20 cellular contexts compared by ENCODE assay signal in genomic region chr2:77604953-77605947, GRCh38.
DNase-seq lines count a peak whose midpoint lies in the region; ATAC-seq and TF ChIP-seq lines count a peak whose summit lies in the region.
"Had no signal": no experiment of that assay in that cellular context is flagged by ENCODE, and none has a peak within 500 bp of the region (broad histone marks: within the 10 kb centered on the region; RNA-seq: fewer than 3 reads in every experiment).

No MANE protein-coding gene starts in this region.

- TF ChIP-seq EP300 in upper lobe of left lung (IDR thresholded peaks at IDR 0.05): no peak

- H3K4me3 ChIP-seq in endodermal cell (ENCODE audit: low read length) (no peak overlapping the region), right lobe of liver (no peak overlapping the region), upper lobe of left lung (no peak overlapping the region), adrenal gland (no peak overlapping the region)

- H3K4me1 ChIP-seq in endodermal cell (ENCODE audit: control insufficient read depth, insufficient read depth, low read length): no peaks in the 10 kb centered on the region
- no peaks in the 10 kb centered on the region for H3K4me1 ChIP-seq in right lobe of liver
- no peaks in the 10 kb centered on the region for H3K4me1 ChIP-seq in upper lobe of left lung
- no peaks in the 10 kb centered on the region for H3K4me1 ChIP-seq in adrenal gland (replicated peaks in 1 of 2)

- H3K27ac ChIP-seq in endodermal cell (ENCODE audit: low read depth, low read length): no peak overlapping the region
- H3K27ac ChIP-seq in right lobe of liver: no peak overlapping the region
- H3K27ac ChIP-seq in upper lobe of left lung: no peak overlapping the region
- no peak overlapping the region for H3K27ac ChIP-seq in adrenal gland

- H3K9me3 Mint-ChIP-seq in endodermal cell: peaks cover under 1% of the 10 kb centered on the region

- 83 to 89% methylated on average over 2 to 3 of the region's 3 CpGs for WGBS in endodermal cell (ENCODE audit: insufficient coverage in 1 of 2, insufficient read length in 1 of 2), 2 experiments
- WGBS in right lobe of liver (ENCODE audit: insufficient coverage, low coverage, low lambda C conversion rate, missing lambda C conversion rate): 24% methylated on average over 3 of the region's 3 CpGs
- 60 to 71% methylated on average over 3 of the region's 3 CpGs for WGBS in upper lobe of left lung, 2 donors
- WGBS in adrenal gland, 4 donors: 69 to 77% (median 76%) methylated on average over 3 of the region's 3 CpGs

- ATAC-seq in right lobe of liver (peak; percentile 61 to 94 (median 90)), upper lobe of left lung (ENCODE audit: low FRiP score in 2 of 2) (no peak), GM21381 (IDR thresholded peaks at IDR 0.05; ENCODE audit: unreplicated experiment) (no peak)
- ATAC-seq: CD8-positive, alpha-beta T cell; Panc1 had no signal

- peak overlapping the region; percentile 40 for H3K27ac Mint-ChIP-seq in endodermal cell
- H3K27ac Mint-ChIP-seq: CD8-positive, alpha-beta T cell; IgD-negative memory B cell had no signal

- H3K4me1 Mint-ChIP-seq in endodermal cell: peaks cover 16% of the 10 kb centered on the region
- H3K4me1 Mint-ChIP-seq: IgD-negative memory B cell had no signal

- H3K9ac ChIP-seq in endodermal cell (ENCODE audit: extremely low read depth, low read length, poor library complexity, severe bottlenecking): no peak overlapping the region

- no peaks in the 10 kb centered on the region for H3K27me3 Mint-ChIP-seq in endodermal cell (ENCODE audit: insufficient read depth)
- H3K27me3 Mint-ChIP-seq: IgD-negative memory B cell had no signal

- DNase-seq in HT1080 (ENCODE audit: low read depth): peak; percentile 7
- DNase-seq in endodermal cell: no peak
- DNase-seq in right lobe of liver: no peak
- no peak for DNase-seq in upper lobe of left lung
- DNase-seq in pons (ENCODE audit: low spot score): no peak
- DNase-seq in adrenal gland: no peak
- DNase-seq: C1 segment of cervical spinal cord; CD8-positive, alpha-beta T cell; EL; GF-D8; MV-4-11; NCI-H1105 treated with DMSO at 0.1 percent for 48 hours; NCI-H2081; NCI-H2171; NCI-H345; NCI-H524 treated with DMSO at 0.1 percent for 48 hours; NCI-H82 had no signal

- intact Hi-C loops in right lobe of liver (cut with DNase I) (no loop called here), adrenal gland (cut with DNase I) (no loop called here)

- no peaks in the 10 kb centered on the region for H3K36me3 ChIP-seq in endodermal cell (ENCODE audit: control insufficient read depth, insufficient read depth, low read length)
- no peaks in the 10 kb centered on the region for H3K36me3 ChIP-seq in right lobe of liver
- no peaks in the 10 kb centered on the region for H3K36me3 ChIP-seq in upper lobe of left lung
- no peaks in the 10 kb centered on the region for H3K36me3 ChIP-seq in adrenal gland (replicated peaks in 1 of 2)

- H3K9me3 ChIP-seq in endodermal cell (ENCODE audit: control insufficient read depth, low read length) (no peaks in the 10 kb centered on the region), right lobe of liver (no peaks in the 10 kb centered on the region), upper lobe of left lung (peaks cover 0 to 2% (median 0%) of the 10 kb centered on the region in 4 donors), adrenal gland (replicated peaks in 1 of 3) (no peaks in the 10 kb centered on the region)

- no peak for TF ChIP-seq POLR2A in right lobe of liver (IDR thresholded peaks at IDR 0.05)
- TF ChIP-seq POLR2A in upper lobe of left lung (IDR thresholded peaks at IDR 0.05): no peak
- no peak for TF ChIP-seq POLR2A in adrenal gland (IDR thresholded peaks at IDR 0.05)

- H3K4me3 Mint-ChIP-seq in endodermal cell: no peak overlapping the region
- H3K4me3 Mint-ChIP-seq: CD8-positive, alpha-beta T cell; IgD-negative memory B cell had no signal

- no peaks in the 10 kb centered on the region for H3K36me3 Mint-ChIP-seq in endodermal cell (ENCODE audit: low read depth)
- H3K36me3 Mint-ChIP-seq: CD8-positive, alpha-beta T cell; IgD-negative memory B cell had no signal

- H3K27me3 ChIP-seq in endodermal cell (ENCODE audit: control insufficient read depth, insufficient read depth, low read length, poor library complexity, severe bottlenecking) (no peaks in the 10 kb centered on the region), right lobe of liver (no peaks in the 10 kb centered on the region), upper lobe of left lung (no peaks in the 10 kb centered on the region), adrenal gland (no peaks in the 10 kb centered on the region)

- TF ChIP-seq CTCF in endodermal cell (conservative IDR thresholded peaks at IDR 0.05) (no peak), right lobe of liver (IDR thresholded peaks at IDR 0.05) (no peak), upper lobe of left lung (IDR thresholded peaks at IDR 0.05) (no peak), adrenal gland (IDR thresholded peaks at IDR 0.05) (no peak)

Comparison
In these comparisons a context has a peak if more than half of its experiments do, and no peak if none do; other contexts are left out.
1. ATAC-seq: peak in right lobe of liver (4 of 4); none in upper lobe of left lung (0 of 2) and GM21381 (single experiment).